ENCODE assay signal across 20 cellular contexts in genomic region chr1:37452416-37452815, GRCh38. TPM values are rescaled to one million over a fixed set of nuclear protein-coding genes. Genes with fewer than 3 reads are reported as not detected.
DNase-seq lines count a peak whose midpoint lies in the region; ATAC-seq and TF ChIP-seq lines count a peak whose summit lies in the region.
"Had no signal": no experiment of that assay in that cellular context is flagged by ENCODE, and none has a peak within 500 bp of the region (broad histone marks: within the 10 kb centered on the region; RNA-seq: fewer than 3 reads in every experiment).

No MANE protein-coding gene starts in this region.

- WGBS in neuronal stem cell (ENCODE audit: extremely low coverage in 2 of 2, insufficient read length in 2 of 2, insufficient replicate concordance in 1 of 2), 2 donors, result no CpG with 5 or more reads among the region's 6 CpGs

- H2AK5ac ChIP-seq in neuronal stem cell (ENCODE audit: low read depth, low read length), result peak overlapping the region; percentile 1

- H3K36me3 ChIP-seq in breast epithelium (no peaks in the 10 kb centered on the region), neuronal stem cell (replicated peaks in 1 of 2; ENCODE audit: control insufficient read depth in 2 of 2, insufficient read depth in 2 of 2, low read length in 2 of 2) (no peaks in the 10 kb centered on the region)
- H3K36me3 ChIP-seq: HAP-1, SJCRH30 had no signal

- H3K4me3 ChIP-seq in breast epithelium, result no peak overlapping the region
- H3K4me3 ChIP-seq in neuronal stem cell (ENCODE audit: low read length in 2 of 2), result no peak overlapping the region
- H3K4me3 ChIP-seq: HAP-1, SJCRH30 had no signal

- H3K27ac Mint-ChIP-seq in MCF 10A (ENCODE audit: low read depth, unreplicated experiment), result peak overlapping the region; percentile 67
- H3K27ac Mint-ChIP-seq: B cell had no signal

- intact Hi-C loops in MCF 10A (cut with micrococcal nuclease), result loop anchor here (5.0 kb wide), 1 partner anchor 410 kb away; no protein-coding TSS in a partner anchor
- intact Hi-C loops in breast epithelium (cut with DNase I; ENCODE audit: low total_unique reads), result loop anchor here (10.0 kb wide), 1 partner anchor 232 kb away; no protein-coding TSS in a partner anchor

- no peaks in the 10 kb centered on the region for H3K4me1 ChIP-seq in breast epithelium
- peaks cover 16% of the 10 kb centered on the region for H3K4me1 ChIP-seq in foreskin keratinocyte
- peaks cover 6 to 8% of the 10 kb centered on the region in 2 donors for H3K4me1 ChIP-seq in neuronal stem cell (ENCODE audit: control insufficient read depth in 2 of 2, insufficient read depth in 1 of 2, low read depth in 1 of 2, low read length in 2 of 2)
- H3K4me1 ChIP-seq: Caco-2, SJCRH30 had no signal

- no peak overlapping the region for H3K4me2 ChIP-seq in neuronal stem cell (ENCODE audit: insufficient read depth, low read length, poor library complexity, severe bottlenecking)

- H2BK120ac ChIP-seq in neuronal stem cell (ENCODE audit: low read depth, low read length), result no peak overlapping the region

- H3K4ac ChIP-seq in neuronal stem cell (ENCODE audit: low read length), result no peak overlapping the region

- H3K36me3 Mint-ChIP-seq in MCF 10A (ENCODE audit: insufficient read depth, unreplicated experiment), result peaks cover 11% of the 10 kb centered on the region

- no peaks in the 10 kb centered on the region for H3K79me1 ChIP-seq in neuronal stem cell (ENCODE audit: low read depth, low read length)

- TF ChIP-seq CTCF in MCF 10A (IDR thresholded peaks at IDR 0.05; ENCODE audit: unreplicated experiment), result no peak
- no peak for TF ChIP-seq CTCF in breast epithelium (IDR thresholded peaks at IDR 0.05)
- no peak for TF ChIP-seq CTCF in RWPE1 (conservative IDR thresholded peaks at IDR 0.05; ENCODE audit: low read depth)
- TF ChIP-seq CTCF in foreskin keratinocyte (conservative IDR thresholded peaks at IDR 0.05), result no peak

- H2BK5ac ChIP-seq in neuronal stem cell (ENCODE audit: low read length), result no peak overlapping the region

- peaks cover 0 to 4% of the 10 kb centered on the region in 2 donors for H3K27me3 ChIP-seq in breast epithelium
- H3K27me3 ChIP-seq in foreskin keratinocyte, result no peaks in the 10 kb centered on the region
- peaks cover 0 to 24% (median 0%) of the 10 kb centered on the region in 3 experiments for H3K27me3 ChIP-seq in neuronal stem cell (ENCODE audit: control insufficient read depth in 3 of 3, insufficient read depth in 3 of 3, low read depth in 1 of 3, low read length in 3 of 3)

- TF ChIP-seq POLR2A in breast epithelium (IDR thresholded peaks at IDR 0.05), result no peak

- ATAC-seq in foreskin keratinocyte (no peak), GM19395 (IDR thresholded peaks at IDR 0.05; ENCODE audit: unreplicated experiment) (no peak), HG02840 (IDR thresholded peaks at IDR 0.05; ENCODE audit: low FRiP score, unreplicated experiment) (no peak)

- no peak overlapping the region for H3K23ac ChIP-seq in neuronal stem cell (ENCODE audit: low read depth, low read length, poor library complexity)

- no peak overlapping the region for H3K4me3 Mint-ChIP-seq in MCF 10A (ENCODE audit: unreplicated experiment)
- H3K4me3 Mint-ChIP-seq: B cell had no signal

- H3K4me1 Mint-ChIP-seq in MCF 10A (ENCODE audit: insufficient read depth, unreplicated experiment), result peaks cover 14% of the 10 kb centered on the region

- BruUV-seq in MCF 10A (replicated peaks; lab: Mats Ljungman, UMichigan), result no TSS peak

- peak overlapping the region; percentile 53 for H3K18ac ChIP-seq in neuronal stem cell (ENCODE audit: low read length)

- no peaks in the 10 kb centered on the region for H3K9me3 ChIP-seq in breast epithelium
- no peaks in the 10 kb centered on the region for H3K9me3 ChIP-seq in neuronal stem cell (replicated peaks in 1 of 2; ENCODE audit: control insufficient read depth in 2 of 2, insufficient read depth in 1 of 2, low read depth in 1 of 2, low read length in 2 of 2)
- H3K9me3 ChIP-seq: Caco-2, HAP-1, SJCRH30 had no signal

- no peak overlapping the region for H4K91ac ChIP-seq in neuronal stem cell (ENCODE audit: low read depth, low read length, poor library complexity)

- H3K27ac ChIP-seq in breast epithelium (no peak overlapping the region), RWPE1 (peak overlapping the region; percentile 92), foreskin keratinocyte (peak overlapping the region; percentile 77), neuronal stem cell (replicated peaks; ENCODE audit: low read length) (no peak overlapping the region)
- H3K27ac ChIP-seq: 22Rv1, SJCRH30 had no signal

- no peaks in the 10 kb centered on the region for H3K27me3 Mint-ChIP-seq in MCF 10A (ENCODE audit: insufficient read depth, unreplicated experiment)

- H4K8ac ChIP-seq in neuronal stem cell (ENCODE audit: low read depth, low read length), result no peak overlapping the region

- H3K9ac ChIP-seq in neuronal stem cell (ENCODE audit: low read depth, low read length, poor library complexity), result no peak overlapping the region

- no peak overlapping the region for H2AFZ ChIP-seq in neuronal stem cell (ENCODE audit: low read length)

- H3K14ac ChIP-seq in neuronal stem cell (ENCODE audit: low read length), result no peak overlapping the region

- H2BK15ac ChIP-seq in neuronal stem cell (ENCODE audit: low read length), result no peak overlapping the region

- POLR2A ChIA-PET in MCF 10A (lab: Yijun Ruan, JAX), result interaction anchor here (0.6 to 6.9 kb wide), 4 partner anchors 24 to 1183 kb away, joined by 3 to 79 read pairs (median 3); partner anchors contain the start of gene ZC3H12A
- POLR2A ChIA-PET in RWPE1 (lab: Yijun Ruan, JAX; ENCODE audit: low non-redundant PET), result no interaction called here

- CTCF ChIA-PET in MCF 10A (lab: Yijun Ruan, JAX), result interaction anchor here (0.9 to 12.3 kb wide), 4 partner anchors 13 to 38 kb away, joined by 4 to 234 read pairs (median 72); partner anchors contain the start of gene ZC3H12A
- CTCF ChIA-PET in RWPE1 (lab: Yijun Ruan, JAX), result interaction anchor here (0.6 to 4.6 kb wide), 2 partner anchors 34 to 526 kb away, joined by 3 to 43 read pairs; no protein-coding TSS in a partner anchor

- no peaks in the 10 kb centered on the region for H3K9me3 Mint-ChIP-seq in MCF 10A (ENCODE audit: unreplicated experiment)

- DNase-seq in MCF 10A (ENCODE audit: unreplicated experiment) (no peak), breast epithelium (ENCODE audit: low spot score in 2 of 2) (no peak), RWPE1 (ENCODE audit: low spot score) (no peak), foreskin keratinocyte (no peak), neuronal stem cell (ENCODE audit: low spot score) (no peak), activated gamma-delta T cell (lab: John Stamatoyannopoulos, UW) (no peak)
- DNase-seq: Caco-2, GF-D8, KG1, MV-4-11, NCI-H187, NCI-H2227 treated with DMSO at 0.1 percent for 48 hours, NCI-H510A treated with DMSO at 0.1 percent for 48 hours, NCI-H774, SJCRH30 had no signal

- no peak overlapping the region for H2BK12ac ChIP-seq in neuronal stem cell (ENCODE audit: low read length)

RNA-seq across cellular contexts. Expression of gene ZC3H12A, which starts 22.0 kb away (rescaled TPM):
- 37.2 and 51.4 TPM in 2 replicates for total RNA-seq in MCF 10A (2022)
- total RNA-seq in breast epithelium, result 10 to 100 TPM in 2 of 3 donors, 1 to 10 TPM in 1; 5.8 to 82.8 (median 76.7) TPM
- total RNA-seq in foreskin keratinocyte, result 24.5 and 32.4 TPM in 2 replicates
- polyA plus RNA-seq in foreskin keratinocyte, result 19.9 and 23.0 TPM in 2 replicates
- polyA plus RNA-seq in neuronal stem cell (2013, experiment 1 of 2), result 2.5 TPM
- polyA plus RNA-seq in neuronal stem cell (2013, experiment 2 of 2), result 2.1 TPM

Comparison
In these comparisons a context has a peak if more than half of its experiments do, and no peak if none do; other contexts are left out.
1. H3K27ac ChIP-seq: peak in RWPE1 (single experiment) and foreskin keratinocyte (single experiment); none in breast epithelium (0 of 2) and neuronal stem cell (single experiment).